Comparison of ENCODE assay signal across 24 cellular contexts in the genomic region with DNA sequence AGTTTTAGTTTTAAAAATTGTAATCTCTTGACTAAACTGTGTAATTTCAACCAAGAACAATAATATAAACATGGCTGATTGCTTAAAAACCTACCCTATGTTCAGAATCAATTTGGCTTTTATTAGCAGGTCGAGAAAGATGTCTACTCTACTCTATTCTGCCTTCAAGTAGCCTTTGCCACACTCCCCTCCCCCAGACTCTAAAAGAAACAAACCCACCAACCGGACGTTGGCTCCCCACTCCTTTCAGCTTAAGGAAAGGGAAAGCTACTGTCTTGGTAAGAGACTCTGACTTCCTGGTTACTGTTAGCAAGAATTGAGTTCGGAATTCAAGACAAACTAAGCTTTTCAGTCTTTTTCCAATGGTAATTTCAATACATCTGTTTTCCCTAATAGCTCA. TPM values are rescaled to one million over a fixed set of nuclear protein-coding genes. Genes with fewer than 3 reads are reported as not detected.
A peak's percentile ranks its signal among the peaks of the same experiment; 100 is the strongest.
DNase-seq lines count a peak whose midpoint lies in the region; ATAC-seq and TF ChIP-seq lines count a peak whose summit lies in the region.
"Had no signal": no experiment of that assay in that cellular context is flagged by ENCODE, and none has a peak within 500 bp of the region (broad histone marks: within the 10 kb centered on the region; RNA-seq: fewer than 3 reads in every experiment).

No MANE protein-coding gene starts in this region.

- no peaks in the 10 kb centered on the region for H3K9me3 ChIP-seq in smooth muscle cell (replicated peaks; ENCODE audit: low read depth)
- no peaks in the 10 kb centered on the region for H3K9me3 ChIP-seq in PC-9 (ENCODE audit: insufficient read depth, low read depth)
- H3K9me3 ChIP-seq: tibial nerve had no signal

- CTCF ChIA-PET in PC-9 (lab: Charles Lee) = no interaction called here

- no peak overlapping the region for H2AFZ ChIP-seq in smooth muscle cell (ENCODE audit: low read depth)
- no peak overlapping the region for H2AFZ ChIP-seq in PC-9

- H3F3A ChIP-seq in smooth muscle cell (ENCODE audit: low read depth) (peaks cover 12% of the 10 kb centered on the region), PC-9 (ENCODE audit: insufficient read depth, low read depth) (no peaks in the 10 kb centered on the region)

- no peaks in the 10 kb centered on the region for H3K36me3 ChIP-seq in smooth muscle cell (ENCODE audit: low read depth)
- no peaks in the 10 kb centered on the region for H3K36me3 ChIP-seq in PC-9 (ENCODE audit: low read depth)
- H3K36me3 ChIP-seq: brain microvascular endothelial cell, tibial nerve had no signal

- H3K27me3 ChIP-seq in smooth muscle cell (ENCODE audit: low read depth) (no peaks in the 10 kb centered on the region), PC-9 (ENCODE audit: insufficient read depth, low read depth) (no peaks in the 10 kb centered on the region)
- H3K27me3 ChIP-seq: brain microvascular endothelial cell, tibial nerve had no signal

- H3K27ac ChIP-seq in smooth muscle cell (ENCODE audit: low read depth) (peak overlapping the region; percentile 22), PC-9 (no peak overlapping the region)
- H3K27ac ChIP-seq: brain microvascular endothelial cell, dorsolateral prefrontal cortex had no signal

- H3K79me2 ChIP-seq in smooth muscle cell (ENCODE audit: low read depth) (no peaks in the 10 kb centered on the region), PC-9 (ENCODE audit: low read depth) (no peaks in the 10 kb centered on the region)

- peak overlapping the region; percentile 68 for H3K27ac Mint-ChIP-seq in activated T-cell treated with anti-CD3 and anti-CD28 coated beads, Interleukin-2, amount 50 U/mL, for 72 hours
- H3K27ac Mint-ChIP-seq in activated T-cell treated with anti-CD3 and anti-CD28 coated beads, Interleukin-2, amount 50 U/mL, for 24 hours = no peak overlapping the region
- H3K27ac Mint-ChIP-seq in activated T-helper 17 cell treated with anti-CD3 and anti-CD28 coated beads, Interleukin-2, amount 50 U/mL, for 72 hours = peak overlapping the region; percentile 48
- H3K27ac Mint-ChIP-seq: activated CD4-positive, alpha-beta memory T cell treated with anti-CD3 and anti-CD28 coated beads, Interleukin-2, amount 10 ng/mL, durations not matched to agents 7 days and 5 days had no signal

- peaks cover 0 to 2% of the 10 kb centered on the region in 2 donors for H3K36me3 Mint-ChIP-seq in activated T-cell treated with anti-CD3 and anti-CD28 coated beads, Interleukin-2, amount 50 U/mL, for 72 hours (ENCODE audit: insufficient read depth in 2 of 2)
- peaks cover 16% of the 10 kb centered on the region for H3K36me3 Mint-ChIP-seq in activated T-cell treated with anti-CD3 and anti-CD28 coated beads, Interleukin-2, amount 50 U/mL, for 24 hours (ENCODE audit: low read depth)
- peaks cover 9% of the 10 kb centered on the region for H3K36me3 Mint-ChIP-seq in activated T-helper 17 cell treated with anti-CD3 and anti-CD28 coated beads, Interleukin-2, amount 50 U/mL, for 72 hours (ENCODE audit: low read depth)

- H3K4me3 ChIP-seq in smooth muscle cell (no peak overlapping the region), PC-9 (no peak overlapping the region)
- H3K4me3 ChIP-seq: dorsolateral prefrontal cortex, GM12878, tibial nerve had no signal

- no peak for DNase-seq in activated T-cell treated with anti-CD3 and anti-CD28 coated beads, Interleukin-2, amount 50 U/mL, for 72 hours
- no peak for DNase-seq in activated T-cell treated with anti-CD3 and anti-CD28 coated beads, Interleukin-2, amount 50 U/mL, for 24 hours
- DNase-seq in iPS-NIHi11 (ENCODE audit: low spot score) (peak; percentile 19), smooth muscle cell (lab: John Stamatoyannopoulos, UW; ENCODE audit: unreplicated experiment) (no peak), NCI-H1092 treated with DMSO at 0.1 percent for 48 hours (lab: John Stamatoyannopoulos, UW) (no peak), PC-9 (no peak)
- DNase-seq in activated CD4-positive, CD25-positive, alpha-beta regulatory T cell treated with anti-CD3 and anti-CD28 coated beads, Interleukin-2, amount 50 U/mL, for 72 hours = no peak
- DNase-seq: 8988T; activated CD4-positive, alpha-beta memory T cell treated with anti-CD3 and anti-CD28 coated beads, Interleukin-2, amount 10 ng/mL, durations not matched to agents 7 days and 5 days; activated gamma-delta T cell treated with Interleukin-2 at 50 U/mL for 16 hours; activated T-cell treated with anti-CD3 and anti-CD28 coated beads for 4 hours; brain microvascular endothelial cell; dorsolateral prefrontal cortex; GOT3; IMR-90; NCI-H1048; NCI-H187 treated with DMSO at 0.1 percent for 48 hours; NCI-H524 treated with DMSO at 0.1 percent for 48 hours; occipital lobe; stimulated activated CD4-positive, alpha-beta T cell treated with anti-CD3 and anti-CD28 coated beads, Interleukin-15, amount 100 ng/mL, for 24 hours; T1000 had no signal

- ATAC-seq in activated T-cell treated with anti-CD3 and anti-CD28 coated beads, Interleukin-2, amount 50 U/mL, for 72 hours (replicated peaks in 1 of 2) = no peak
- ATAC-seq in activated T-helper 17 cell treated with anti-CD3 and anti-CD28 coated beads, Interleukin-2, amount 50 U/mL, for 72 hours (replicated peaks) = no peak
- ATAC-seq: GM12878 had no signal

- no TSS peak for BruUV-seq in PC-9 (replicated peaks; lab: Mats Ljungman, UMichigan)

- POLR2A ChIA-PET in PC-9 (lab: Charles Lee; ENCODE audit: unreplicated experiment) = no interaction called here

- no peaks in the 10 kb centered on the region for H3K27me3 Mint-ChIP-seq in activated T-cell treated with anti-CD3 and anti-CD28 coated beads, Interleukin-2, amount 50 U/mL, for 72 hours (ENCODE audit: low read depth)
- no peaks in the 10 kb centered on the region for H3K27me3 Mint-ChIP-seq in activated T-cell treated with anti-CD3 and anti-CD28 coated beads, Interleukin-2, amount 50 U/mL, for 24 hours
- no peaks in the 10 kb centered on the region for H3K27me3 Mint-ChIP-seq in activated T-helper 17 cell treated with anti-CD3 and anti-CD28 coated beads, Interleukin-2, amount 50 U/mL, for 72 hours
- H3K27me3 Mint-ChIP-seq: activated CD4-positive, alpha-beta memory T cell treated with anti-CD3 and anti-CD28 coated beads, Interleukin-2, amount 10 ng/mL, durations not matched to agents 7 days and 5 days had no signal

- H3K9me2 ChIP-seq in PC-9 (ENCODE audit: insufficient read depth) = no peaks in the 10 kb centered on the region

- peaks cover 64% of the 10 kb centered on the region for H3K4me1 Mint-ChIP-seq in activated T-cell treated with anti-CD3 and anti-CD28 coated beads, Interleukin-2, amount 50 U/mL, for 72 hours (ENCODE audit: low read depth)
- peaks cover 59% of the 10 kb centered on the region for H3K4me1 Mint-ChIP-seq in activated T-cell treated with anti-CD3 and anti-CD28 coated beads, Interleukin-2, amount 50 U/mL, for 24 hours (ENCODE audit: low read depth)
- peaks cover 15% of the 10 kb centered on the region for H3K4me1 Mint-ChIP-seq in activated T-helper 17 cell treated with anti-CD3 and anti-CD28 coated beads, Interleukin-2, amount 50 U/mL, for 72 hours

- intact Hi-C loops in PC-9 (cut with micrococcal nuclease; ENCODE audit: unreplicated experiment) = no loop called here

- H3K4me1 ChIP-seq in smooth muscle cell (ENCODE audit: low read depth) = peaks cover 6% of the 10 kb centered on the region
- no peaks in the 10 kb centered on the region for H3K4me1 ChIP-seq in PC-9 (replicated peaks; ENCODE audit: insufficient read depth)

- TF ChIP-seq CTCF in smooth muscle cell (IDR thresholded peaks at IDR 0.05; ENCODE audit: borderline replicate concordance, insufficient read depth, poor library complexity, severe bottlenecking) (no peak), PC-9 (conservative IDR thresholded peaks at IDR 0.05) (no peak)

- no peaks in the 10 kb centered on the region for H3K9me3 Mint-ChIP-seq in activated T-cell treated with anti-CD3 and anti-CD28 coated beads, Interleukin-2, amount 50 U/mL, for 72 hours
- H3K9me3 Mint-ChIP-seq in activated T-cell treated with anti-CD3 and anti-CD28 coated beads, Interleukin-2, amount 50 U/mL, for 24 hours = no peaks in the 10 kb centered on the region
- H3K9me3 Mint-ChIP-seq in activated T-helper 17 cell treated with anti-CD3 and anti-CD28 coated beads, Interleukin-2, amount 50 U/mL, for 72 hours = no peaks in the 10 kb centered on the region
- H3K9me3 Mint-ChIP-seq: activated CD4-positive, alpha-beta memory T cell treated with anti-CD3 and anti-CD28 coated beads, Interleukin-2, amount 10 ng/mL, durations not matched to agents 7 days and 5 days had no signal

- 41% methylated on average over 4 of the region's 4 CpGs for WGBS in smooth muscle cell (ENCODE audit: low lambda C conversion rate)

- peak overlapping the region; percentile 25 for H3K4me2 ChIP-seq in smooth muscle cell
- no peak overlapping the region for H3K4me2 ChIP-seq in PC-9

- no peaks in the 10 kb centered on the region for H4K20me1 ChIP-seq in smooth muscle cell (ENCODE audit: low read depth)
- no peaks in the 10 kb centered on the region for H4K20me1 ChIP-seq in PC-9 (ENCODE audit: insufficient read depth)

- H3K4me3 Mint-ChIP-seq in activated T-cell treated with anti-CD3 and anti-CD28 coated beads, Interleukin-2, amount 50 U/mL, for 72 hours = no peak overlapping the region
- no peak overlapping the region for H3K4me3 Mint-ChIP-seq in activated T-cell treated with anti-CD3 and anti-CD28 coated beads, Interleukin-2, amount 50 U/mL, for 24 hours
- no peak overlapping the region for H3K4me3 Mint-ChIP-seq in activated T-helper 17 cell treated with anti-CD3 and anti-CD28 coated beads, Interleukin-2, amount 50 U/mL, for 72 hours
- H3K4me3 Mint-ChIP-seq: activated CD4-positive, alpha-beta memory T cell treated with anti-CD3 and anti-CD28 coated beads, Interleukin-2, amount 10 ng/mL, durations not matched to agents 7 days and 5 days had no signal

- H3K9ac ChIP-seq in smooth muscle cell (ENCODE audit: low read depth) = no peak overlapping the region

RNA-seq across cellular contexts. Expression of gene TNFAIP8, which starts 46.7 kb away (rescaled TPM):
- 100 to 1,000 TPM; 117 to 137 TPM for total RNA-seq in activated T-cell treated with anti-CD3 and anti-CD28 coated beads, Interleukin-2, amount 50 U/mL, for 72 hours
- total RNA-seq in activated T-helper 17 cell treated with anti-CD3 and anti-CD28 coated beads, Interleukin-2, amount 50 U/mL, for 72 hours = 100 to 1,000 TPM; 129 to 170 TPM
- total RNA-seq in smooth muscle cell (81.2 and 85.1 TPM in 2 replicates), PC-9 (2021) (15.0 and 16.4 TPM in 2 replicates)
- 15.7 and 34.2 TPM in 2 replicates for polyA plus RNA-seq in smooth muscle cell

RNA-seq across cellular contexts. Expression of gene HSD17B4, which starts 49.7 kb away (rescaled TPM):
- total RNA-seq in activated T-cell treated with anti-CD3 and anti-CD28 coated beads, Interleukin-2, amount 50 U/mL, for 72 hours = 10 to 100 TPM; 63.1 to 90.6 TPM
- total RNA-seq in activated T-helper 17 cell treated with anti-CD3 and anti-CD28 coated beads, Interleukin-2, amount 50 U/mL, for 72 hours = 10 to 100 TPM; 41.4 to 61.8 TPM
- total RNA-seq in smooth muscle cell (116 and 136 TPM in 2 replicates), PC-9 (2021) (148 and 226 TPM in 2 replicates)
- 64.5 and 79.5 TPM in 2 replicates for polyA plus RNA-seq in smooth muscle cell
